In genomic region chr22:17952273-17952801, GRCh38 we compare ENCODE assay signal across 15 cellular contexts.
DNase-seq lines count a peak whose midpoint lies in the region; ATAC-seq and TF ChIP-seq lines count a peak whose summit lies in the region.
"Had no signal": no experiment of that assay in that cellular context is flagged by ENCODE, and none has a peak within 500 bp of the region (broad histone marks: within the 10 kb centered on the region; RNA-seq: fewer than 3 reads in every experiment).

No MANE protein-coding gene starts in this region.

- H3K4me3 Mint-ChIP-seq in Caco-2 (ENCODE audit: unreplicated experiment) = no peak overlapping the region
- H3K4me3 Mint-ChIP-seq in CD4-positive, alpha-beta T cell = no peak overlapping the region
- H3K4me3 Mint-ChIP-seq: stimulated activated naive CD8-positive, alpha-beta T cell treated with anti-CD3 and anti-CD28 coated beads, Interleukin-15, Interleukin-2, amounts not matched to agents 100 ng/mL and 50 ng/mL, for 24 hours had no signal

- H3K9me3 ChIP-seq in Caco-2 = no peaks in the 10 kb centered on the region
- no peaks in the 10 kb centered on the region for H3K9me3 ChIP-seq in MG63
- no peaks in the 10 kb centered on the region for H3K9me3 ChIP-seq in CD4-positive, alpha-beta T cell (ENCODE audit: control insufficient read depth, low read length)

- H3K36me3 ChIP-seq in Caco-2 (ENCODE audit: control insufficient read depth, insufficient read depth, low read length) (no peaks in the 10 kb centered on the region), MG63 (peaks cover 7% of the 10 kb centered on the region), mesendoderm (ENCODE audit: control insufficient read depth, insufficient read depth, low read length) (no peaks in the 10 kb centered on the region)

- no peak overlapping the region for H3K4ac ChIP-seq in mesendoderm (ENCODE audit: low read depth, low read length)

- no peak overlapping the region for H3K27ac ChIP-seq in mesendoderm (ENCODE audit: low read depth, low read length)
- H3K27ac ChIP-seq in CD4-positive, alpha-beta T cell (ENCODE audit: low read depth, low read length) = no peak overlapping the region

- peak overlapping the region; percentile 51 for H3K27ac Mint-ChIP-seq in Caco-2 (ENCODE audit: unreplicated experiment)
- H3K27ac Mint-ChIP-seq in CD4-positive, alpha-beta T cell = no peak overlapping the region
- H3K27ac Mint-ChIP-seq: stimulated activated naive CD8-positive, alpha-beta T cell treated with anti-CD3 and anti-CD28 coated beads, Interleukin-15, Interleukin-2, amounts not matched to agents 100 ng/mL and 50 ng/mL, for 24 hours had no signal

- H2BK5ac ChIP-seq in mesendoderm (ENCODE audit: low read length) = no peak overlapping the region

- H3K79me1 ChIP-seq in mesendoderm (ENCODE audit: low read length) = peaks cover 29% of the 10 kb centered on the region

- DNase-seq in Caco-2 (no peak), MG63 (peak; percentile 22), mesendoderm (peak; percentile 46), COR-L47 (lab: John Stamatoyannopoulos, UW) (no peak), NCI-H1417 treated with DMSO at 0.1 percent for 48 hours (lab: John Stamatoyannopoulos, UW) (no peak)
- no peak for DNase-seq in CD4-positive, alpha-beta T cell
- DNase-seq: activated CD8-positive, alpha-beta memory T cell treated with anti-CD3 and anti-CD28 coated beads, Interleukin-2, amount 50 U/mL, for 4 hours; activated naive CD4-positive, alpha-beta T cell treated with Interleukin-2 at 50 U/mL for 16 hours; NCI-H1092; NCI-H446; occipital lobe; OCI-M1 had no signal

- CTCF ChIA-PET in Caco-2 (lab: Charles Lee) = no interaction called here
- CTCF ChIA-PET in CD4-positive, alpha-beta T cell (lab: Charles Lee) = no interaction called here

- no peaks in the 10 kb centered on the region for H3K27me3 Mint-ChIP-seq in Caco-2 (ENCODE audit: insufficient read depth, unreplicated experiment)
- H3K27me3 Mint-ChIP-seq in CD4-positive, alpha-beta T cell = no peaks in the 10 kb centered on the region
- H3K27me3 Mint-ChIP-seq: stimulated activated naive CD8-positive, alpha-beta T cell treated with anti-CD3 and anti-CD28 coated beads, Interleukin-15, Interleukin-2, amounts not matched to agents 100 ng/mL and 50 ng/mL, for 24 hours had no signal

- POLR2A ChIA-PET in Caco-2 (lab: Charles Lee) = no interaction called here
- POLR2A ChIA-PET in CD4-positive, alpha-beta T cell (lab: Charles Lee) = no interaction called here

- TF ChIP-seq CTCF in Caco-2 (IDR thresholded peaks at IDR 0.05; ENCODE audit: insufficient read depth in 1 of 2, low read depth in 1 of 2, low read length in 1 of 2, severe bottlenecking in 1 of 2, unreplicated experiment in 1 of 2) = no peak
- no peak for TF ChIP-seq CTCF in CD4-positive, alpha-beta T cell (IDR thresholded peaks at IDR 0.05)

- no CpG with 5 or more reads among the region's 9 CpGs for WGBS in mesendoderm (ENCODE audit: extremely low coverage, insufficient coverage, low lambda C conversion rate)

- peaks cover 2% of the 10 kb centered on the region for H3K36me3 Mint-ChIP-seq in Caco-2 (ENCODE audit: insufficient read depth, unreplicated experiment)
- no peaks in the 10 kb centered on the region for H3K36me3 Mint-ChIP-seq in CD4-positive, alpha-beta T cell (ENCODE audit: low read depth)

- H3K4me2 ChIP-seq in mesendoderm (ENCODE audit: low read length) = no peak overlapping the region

- no peak overlapping the region for H3K23ac ChIP-seq in mesendoderm (ENCODE audit: low read length)

- H4K5ac ChIP-seq in mesendoderm (ENCODE audit: low read length) = no peak overlapping the region

- H3K4me1 ChIP-seq in Caco-2 = peaks cover 15% of the 10 kb centered on the region
- H3K4me1 ChIP-seq in mesendoderm (ENCODE audit: control insufficient read depth, low read depth, low read length) = no peaks in the 10 kb centered on the region

- H3K4me3 ChIP-seq in Caco-2 (ENCODE audit: low read depth, low read length) (no peak overlapping the region), MG63 (no peak overlapping the region), mesendoderm (ENCODE audit: low read length) (no peak overlapping the region)

- BruUV-seq in Caco-2 (replicated peaks; lab: Mats Ljungman, UMichigan) = no TSS peak

- no peak overlapping the region for H2AK5ac ChIP-seq in mesendoderm (ENCODE audit: low read length)

- H3K79me2 ChIP-seq in mesendoderm (ENCODE audit: control insufficient read depth, insufficient read depth, low read length) = peaks cover 9% of the 10 kb centered on the region

- peak; percentile 75 for ATAC-seq in esophagus mucosa
- no peak for ATAC-seq in GM18873 (IDR thresholded peaks at IDR 0.05; ENCODE audit: low FRiP score, unreplicated experiment)
- no peak for ATAC-seq in CD4-positive, alpha-beta T cell (ENCODE audit: poor library complexity)

- H2BK120ac ChIP-seq in mesendoderm (ENCODE audit: low read depth, low read length) = no peak overlapping the region

- peaks cover 30% of the 10 kb centered on the region for H3K4me1 Mint-ChIP-seq in Caco-2 (ENCODE audit: low read depth, unreplicated experiment)
- H3K4me1 Mint-ChIP-seq in CD4-positive, alpha-beta T cell (ENCODE audit: low read depth) = no peaks in the 10 kb centered on the region

- intact Hi-C loops in Caco-2 (cut with micrococcal nuclease; ENCODE audit: unreplicated experiment) = no loop called here
- intact Hi-C loops in CD4-positive, alpha-beta T cell (cut with DNase I, micrococcal nuclease) = no loop called here

- H3K9me3 Mint-ChIP-seq in Caco-2 (ENCODE audit: unreplicated experiment) = no peaks in the 10 kb centered on the region
- H3K9me3 Mint-ChIP-seq in CD4-positive, alpha-beta T cell = no peaks in the 10 kb centered on the region
- H3K9me3 Mint-ChIP-seq: stimulated activated naive CD8-positive, alpha-beta T cell treated with anti-CD3 and anti-CD28 coated beads, Interleukin-15, Interleukin-2, amounts not matched to agents 100 ng/mL and 50 ng/mL, for 24 hours had no signal

- H3K27me3 ChIP-seq in Caco-2 (replicated peaks; ENCODE audit: control insufficient read depth, insufficient read depth, low read length) (no peaks in the 10 kb centered on the region), MG63 (no peaks in the 10 kb centered on the region), mesendoderm (ENCODE audit: insufficient read depth, low read length, poor library complexity) (no peaks in the 10 kb centered on the region)
- H3K27me3 ChIP-seq in CD4-positive, alpha-beta T cell (ENCODE audit: control insufficient read depth, insufficient read depth, low read length) = no peaks in the 10 kb centered on the region

- no peak overlapping the region for H2BK15ac ChIP-seq in mesendoderm (replicated peaks; ENCODE audit: low read depth)

- no peak overlapping the region for H3K18ac ChIP-seq in mesendoderm (ENCODE audit: low read length)

- H3K9ac ChIP-seq in mesendoderm (ENCODE audit: low read length) = no peak overlapping the region

- no peak overlapping the region for H3K56ac ChIP-seq in mesendoderm (ENCODE audit: low read length)

- H4K8ac ChIP-seq in mesendoderm (ENCODE audit: low read depth, low read length) = no peak overlapping the region

Comparison
In these comparisons a context has a peak if more than half of its experiments do, and no peak if none do; other contexts are left out.
1. DNase-seq: peak in MG63 (single experiment) and mesendoderm (single experiment); none in Caco-2 (0 of 2), COR-L47 (single experiment), NCI-H1417 treated with DMSO at 0.1 percent for 48 hours (single experiment) and CD4-positive, alpha-beta T cell (0 of 10).